Comparison of ENCODE assay signal across 8 cellular contexts in the genomic region with DNA sequence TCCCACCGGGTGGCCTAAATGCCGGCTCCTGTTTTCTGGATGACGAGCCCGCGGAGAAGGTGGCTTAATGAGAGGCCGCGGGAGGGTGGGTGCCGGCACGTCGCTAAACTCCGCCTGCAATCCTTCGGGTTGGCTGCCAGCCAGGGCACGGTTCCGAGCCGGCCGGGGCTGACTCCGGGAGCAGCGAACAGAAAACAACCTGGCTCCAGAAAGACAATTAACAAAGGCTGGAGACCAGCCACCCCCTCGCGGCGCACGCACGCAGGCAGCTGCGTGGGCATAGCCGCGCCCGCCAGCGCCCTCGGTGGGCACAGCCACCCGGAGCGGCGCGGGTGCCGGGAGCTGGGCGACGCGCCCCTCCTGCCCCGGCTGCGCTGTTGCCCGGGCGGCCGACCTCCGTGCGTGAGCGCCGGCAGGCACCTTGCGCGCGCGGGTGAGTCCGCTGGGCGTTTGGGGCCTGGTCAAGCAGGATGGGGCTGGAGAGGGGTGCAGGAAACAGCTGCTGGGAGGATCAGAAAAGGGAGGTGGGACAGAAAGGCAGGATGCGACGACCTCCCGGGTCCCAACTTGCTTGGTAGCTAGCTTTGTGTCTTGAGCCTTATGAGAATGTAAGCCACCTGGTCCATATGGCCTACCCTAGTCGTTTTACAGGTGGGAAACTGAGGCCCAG. TPM values are rescaled to one million over a fixed set of nuclear protein-coding genes. Genes with fewer than 3 reads are reported as not detected.
DNase-seq lines count a peak whose midpoint lies in the region; ATAC-seq and TF ChIP-seq lines count a peak whose summit lies in the region.

ARHGEF37 (plus strand) TSS at position 307 of the 670 bp plus-strand sequence. CDS start 16,272 bp downstream, outside the sequence.

- in situ Hi-C loops in GM13976 (cut with MboI; ENCODE audit: low sequenced_read_pairs, unreplicated experiment): no loop called here

- TF ChIP-seq CTCF in GM13976 (IDR thresholded peaks at IDR 0.05; ENCODE audit: borderline replicate concordance, control extremely low read depth, extremely low read depth, insufficient read depth, missing control alignments): no peak

- peak within 1 kb of the TSS; percentile 15 for H3K4me3 ChIP-seq in mononuclear cell (ENCODE audit: low read length)

- ATAC-seq in GM21367 (IDR thresholded peaks at IDR 0.05; ENCODE audit: unreplicated experiment) (no peak), HG03432 (IDR thresholded peaks at IDR 0.05; ENCODE audit: unreplicated experiment) (no peak)

- peaks cover 10% of the 10 kb centered on the region for H3K4me1 ChIP-seq in mononuclear cell (ENCODE audit: insufficient read depth, low read length)

- no peaks in the 10 kb centered on the region for H3K9me3 ChIP-seq in mononuclear cell (ENCODE audit: low read depth, low read length)

- peaks cover 19% of the 10 kb centered on the region for H3K27me3 ChIP-seq in mononuclear cell (ENCODE audit: insufficient read depth, low read length)

- DNase-seq in GM13976 (ENCODE audit: low spot score) (peak; percentile 26), NCI-H345 (lab: John Stamatoyannopoulos, UW) (peak; percentile 80), activated T-cell treated with anti-CD3 and anti-CD28 coated beads for 24 hours (ENCODE audit: low read depth) (peak; percentile 35), erythroblast (lab: John Stamatoyannopoulos, UW) (peak; percentile 83 to 89)
- peak; percentile 10 for DNase-seq in stimulated activated CD8-positive, alpha-beta memory T cell treated with anti-CD3 and anti-CD28 coated beads, Interleukin-15, amount 100 ng/mL, for 24 hours (ENCODE audit: low read depth)

- peak; percentile 79 for TF ChIP-seq POLR2A in erythroblast (IDR thresholded peaks at IDR 0.05; ENCODE audit: low read length)

RNA-seq across cellular contexts. Expression of gene ARHGEF37, which starts in this region (rescaled TPM):
- total RNA-seq in mononuclear cell: not detected

Comparison
In these comparisons a context has a peak if more than half of its experiments do, and no peak if none do; other contexts are left out.
1. DNase-seq: peak in every context shown above with its lines; median percentile 86 in erythroblast; 80 in NCI-H345; 35 in activated T-cell treated with anti-CD3 and anti-CD28 coated beads for 24 hours; 26 in GM13976; 10 in stimulated activated CD8-positive, alpha-beta memory T cell treated with anti-CD3 and anti-CD28 coated beads, Interleukin-15, amount 100 ng/mL, for 24 hours.